8 cellular contexts compared by ENCODE assay signal in genomic region chr17:36948717-36949460, GRCh38. TPM values are rescaled to one million over a fixed set of nuclear protein-coding genes. Genes with fewer than 3 reads are reported as not detected.
DNase-seq lines count a peak whose midpoint lies in the region; ATAC-seq and TF ChIP-seq lines count a peak whose summit lies in the region.

A gene with protein sequence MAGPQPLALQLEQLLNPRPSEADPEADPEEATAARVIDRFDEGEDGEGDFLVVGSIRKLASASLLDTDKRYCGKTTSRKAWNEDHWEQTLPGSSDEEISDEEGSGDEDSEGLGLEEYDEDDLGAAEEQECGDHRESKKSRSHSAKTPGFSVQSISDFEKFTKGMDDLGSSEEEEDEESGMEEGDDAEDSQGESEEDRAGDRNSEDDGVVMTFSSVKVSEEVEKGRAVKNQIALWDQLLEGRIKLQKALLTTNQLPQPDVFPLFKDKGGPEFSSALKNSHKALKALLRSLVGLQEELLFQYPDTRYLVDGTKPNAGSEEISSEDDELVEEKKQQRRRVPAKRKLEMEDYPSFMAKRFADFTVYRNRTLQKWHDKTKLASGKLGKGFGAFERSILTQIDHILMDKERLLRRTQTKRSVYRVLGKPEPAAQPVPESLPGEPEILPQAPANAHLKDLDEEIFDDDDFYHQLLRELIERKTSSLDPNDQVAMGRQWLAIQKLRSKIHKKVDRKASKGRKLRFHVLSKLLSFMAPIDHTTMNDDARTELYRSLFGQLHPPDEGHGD (plus strand): TSS chr17:36948954. CDS start chr17:36949126, 172 bp downstream.

- H3K27me3 ChIP-seq in prostate gland (replicated peaks; ENCODE audit: insufficient read depth): peaks cover 17% of the 10 kb centered on the region

- H3K4me1 ChIP-seq in prostate gland (replicated peaks): no peaks in the 10 kb centered on the region

- H3K27ac ChIP-seq in prostate gland: peak within 1 kb of the TSS; percentile 73 to 78

- H3K36me3 Mint-ChIP-seq in T-helper 1 cell treated with Interleukin-12 subunit alpha and Interleukin-12 subunit beta and Interleukin-4 antibody, amounts not matched to agents 30 μg/mL and 1 μg/mL, for 36 hours (ENCODE audit: low read depth): peaks cover 31% of the 10 kb centered on the region

- H3K36me3 ChIP-seq in prostate gland: no peaks in the 10 kb centered on the region

- peaks cover 45% of the 10 kb centered on the region for H3K4me1 Mint-ChIP-seq in T-helper 1 cell treated with Interleukin-12 subunit alpha and Interleukin-12 subunit beta and Interleukin-4 antibody, amounts not matched to agents 30 μg/mL and 1 μg/mL, for 36 hours (ENCODE audit: low read depth)

- H3K4me3 ChIP-seq in prostate gland: peak within 1 kb of the TSS; percentile 74 to 82

- TF ChIP-seq CTCF in prostate gland (IDR thresholded peaks at IDR 0.05): peak in 2 of 4 experiments; percentile 2 to 11

- under 1% methylated on average over 80 of the region's 90 CpGs for whole genome bisulfite sequencing in prostate gland

- TF ChIP-seq POLR2A in prostate gland (IDR thresholded peaks at IDR 0.05): peak; percentile 71

- H3K9me3 Mint-ChIP-seq in T-helper 1 cell treated with Interleukin-12 subunit alpha and Interleukin-12 subunit beta and Interleukin-4 antibody, amounts not matched to agents 30 μg/mL and 1 μg/mL, for 36 hours: no peaks in the 10 kb centered on the region

- DNase-seq in NCI-H1694 treated with DMSO at 0.1 percent for 48 hours (lab: John Stamatoyannopoulos, UW) (peak; percentile 95), amniotic stem cell (lab: John Stamatoyannopoulos, UW) (peak; percentile 85), left cardiac atrium (peak; percentile 97), prostate gland (ENCODE audit: low spot score) (peak; percentile 95), ureter (ENCODE audit: low spot score) (peak; percentile 97)

- ATAC-seq in GM18499 (IDR thresholded peaks at IDR 0.05; ENCODE audit: insufficient read depth, unreplicated experiment): peak; percentile 67
- peak; percentile 83 for ATAC-seq in HG02938 (IDR thresholded peaks at IDR 0.05; ENCODE audit: unreplicated experiment)
- peak; percentile 100 for ATAC-seq in left cardiac atrium

- peak within 1 kb of the TSS; percentile 96 for H3K27ac Mint-ChIP-seq in T-helper 1 cell treated with Interleukin-12 subunit alpha and Interleukin-12 subunit beta and Interleukin-4 antibody, amounts not matched to agents 30 μg/mL and 1 μg/mL, for 36 hours

- peak within 1 kb of the TSS; percentile 96 for H3K4me3 Mint-ChIP-seq in T-helper 1 cell treated with Interleukin-12 subunit alpha and Interleukin-12 subunit beta and Interleukin-4 antibody, amounts not matched to agents 30 μg/mL and 1 μg/mL, for 36 hours

- no peaks in the 10 kb centered on the region for H3K9me3 ChIP-seq in prostate gland

- H3K27me3 Mint-ChIP-seq in T-helper 1 cell treated with Interleukin-12 subunit alpha and Interleukin-12 subunit beta and Interleukin-4 antibody, amounts not matched to agents 30 μg/mL and 1 μg/mL, for 36 hours (ENCODE audit: low read depth): peaks cover 47% of the 10 kb centered on the region

- intact Hi-C loops in left cardiac atrium (cut with DNase I): no loop called here
- intact Hi-C loops in prostate gland (cut with DNase I): no loop called here

RNA-seq across cellular contexts. Expression of the gene that starts here (rescaled TPM):
- total RNA-seq in left cardiac atrium (10 to 100 TPM; 24.8 to 27.2 TPM), prostate gland (10 to 100 TPM; 27.3 to 45.7 TPM), ureter (48.7 TPM)

Comparison
In these comparisons a context has a peak if more than half of its experiments do, and no peak if none do; other contexts are left out.
1. Peak in every context shown above with its lines: DNase-seq, ATAC-seq, H3K4me3 ChIP-seq and H3K27ac ChIP-seq.